8 cellular contexts compared by ENCODE assay signal in genomic region chr5:80481019-80481893, GRCh38. TPM values are rescaled to one million over a fixed set of nuclear protein-coding genes. Genes with fewer than 3 reads are reported as not detected.
DNase-seq lines count a peak whose midpoint lies in the region; ATAC-seq, FAIRE-seq and TF ChIP-seq lines count a peak whose summit lies in the region.

No MANE protein-coding gene starts in this region.

- DNase-seq in heart left ventricle, result no peak
- no peak for DNase-seq in cardiac septum (ENCODE audit: low spot score)
- DNase-seq in astrocyte (ENCODE audit: low read depth), result peak; percentile 34
- peak; percentile 60 for DNase-seq in kidney tubule cell (ENCODE audit: low spot score)
- peak; percentile 40 for DNase-seq in transverse colon

- in situ Hi-C loops in transverse colon (cut with MboI; ENCODE audit: low pct_ligation_motif_present in 1 of 4, low pct_unique_long_range_greater_than_20kb in 1 of 4, low sequenced_read_pairs in 3 of 4), result loop anchor here (10.0 to 25.0 kb wide), 2 partner anchors 181 to 194 kb away; partner anchors contain the start of genes DHFR (in 3 of the 4) and MSH3 (in 3 of the 4)

- no peaks in the 10 kb centered on the region for H3K27me3 Mint-ChIP-seq in astrocyte (ENCODE audit: low read depth, unreplicated experiment)
- H3K27me3 Mint-ChIP-seq in stimulated activated memory B cell treated with anti-CD40 and anti-IgM and Interleukin-4, amounts not matched to agents 10 μg/mL and 1 μg/mL and 100 μg/mL, for 72 hours, result peaks cover 15% of the 10 kb centered on the region

- H3K9me3 ChIP-seq in heart left ventricle (peaks cover 0 to 36% (median 13%) of the 10 kb centered on the region in 12 donors), OCI-LY3 (ENCODE audit: insufficient read depth, low read length) (no peaks in the 10 kb centered on the region), astrocyte (ENCODE audit: insufficient read depth, low read depth, low read length) (no peaks in the 10 kb centered on the region), transverse colon (peaks cover 2 to 7% of the 10 kb centered on the region in 2 donors)

- H3K4me1 ChIP-seq in heart left ventricle, result no peaks in the 10 kb centered on the region
- H3K4me1 ChIP-seq in OCI-LY3 (ENCODE audit: low read length), result no peaks in the 10 kb centered on the region
- no peaks in the 10 kb centered on the region for H3K4me1 ChIP-seq in astrocyte (ENCODE audit: insufficient read depth, low read length)
- no peaks in the 10 kb centered on the region for H3K4me1 ChIP-seq in transverse colon

- H3K36me3 ChIP-seq in heart left ventricle (peaks cover 0 to 38% (median 26%) of the 10 kb centered on the region in 9 donors), OCI-LY3 (replicated peaks; ENCODE audit: low read depth, low read length) (peaks cover 4% of the 10 kb centered on the region), astrocyte (ENCODE audit: insufficient read depth, low read length) (no peaks in the 10 kb centered on the region), transverse colon (peaks cover 0 to 15% (median 6%) of the 10 kb centered on the region in 4 donors)

- intact Hi-C loops in heart left ventricle (cut with DNase I), result loop anchor here in 5 of 10 donors (2.0 to 10.0 kb wide), 5 partner anchors 191 to 714 kb away; no protein-coding TSS in a partner anchor
- intact Hi-C loops in cardiac septum (cut with DNase I), result no loop called here
- intact Hi-C loops in transverse colon (cut with DNase I; ENCODE audit: low total_unique reads), result no loop called here

- peak; percentile 92 for FAIRE-seq in astrocyte (lab: Jason Lieb, UNC)

- H3K9me3 Mint-ChIP-seq in astrocyte (ENCODE audit: unreplicated experiment), result peaks cover 5% of the 10 kb centered on the region
- H3K9me3 Mint-ChIP-seq in stimulated activated memory B cell treated with anti-CD40 and anti-IgM and Interleukin-4, amounts not matched to agents 10 μg/mL and 1 μg/mL and 100 μg/mL, for 72 hours, result peaks cover 18% of the 10 kb centered on the region

- 90 to 100% (median 94%) methylated on average over 3 of the region's 3 CpGs for WGBS in heart left ventricle, 4 donors
- 93 to 100% methylated on average over 3 of the region's 3 CpGs for WGBS in transverse colon (ENCODE audit: low coverage in 1 of 2), 2 donors

- H3K9ac ChIP-seq in OCI-LY3 (ENCODE audit: low read length) (no peak overlapping the region), astrocyte (ENCODE audit: low read length) (no peak overlapping the region)

- H3K79me2 ChIP-seq in OCI-LY3 (ENCODE audit: low read length) (no peaks in the 10 kb centered on the region), astrocyte (ENCODE audit: insufficient read depth, low read length) (no peaks in the 10 kb centered on the region)

- no peaks in the 10 kb centered on the region for H3K4me1 Mint-ChIP-seq in astrocyte (ENCODE audit: low read depth, unreplicated experiment)
- no peaks in the 10 kb centered on the region for H3K4me1 Mint-ChIP-seq in stimulated activated memory B cell treated with anti-CD40 and anti-IgM and Interleukin-4, amounts not matched to agents 10 μg/mL and 1 μg/mL and 100 μg/mL, for 72 hours

- H2AFZ ChIP-seq in OCI-LY3 (ENCODE audit: low read depth, low read length), result no peak overlapping the region
- H2AFZ ChIP-seq in astrocyte (ENCODE audit: low read depth, low read length), result no peak overlapping the region

- H3K27me3 ChIP-seq in heart left ventricle (no peaks in the 10 kb centered on the region), OCI-LY3 (ENCODE audit: low read depth, low read length) (no peaks in the 10 kb centered on the region), astrocyte (ENCODE audit: insufficient read depth, low read length) (no peaks in the 10 kb centered on the region), transverse colon (no peaks in the 10 kb centered on the region)

- TF ChIP-seq POLR2A in heart left ventricle (IDR thresholded peaks at IDR 0.05) (no peak), transverse colon (IDR thresholded peaks at IDR 0.05) (no peak)

- H3K27ac Mint-ChIP-seq in astrocyte (ENCODE audit: unreplicated experiment), result peak overlapping the region; percentile 12
- no peak overlapping the region for H3K27ac Mint-ChIP-seq in stimulated activated memory B cell treated with anti-CD40 and anti-IgM and Interleukin-4, amounts not matched to agents 10 μg/mL and 1 μg/mL and 100 μg/mL, for 72 hours

- TF ChIP-seq CTCF in heart left ventricle (IDR thresholded peaks at IDR 0.05) (peak; percentile 35 to 65 (median 54)), OCI-LY3 (IDR thresholded peaks at IDR 0.05; ENCODE audit: low read depth, low read length) (peak; percentile 66), astrocyte (IDR thresholded peaks at IDR 0.05; ENCODE audit: insufficient read depth, low read depth, low read length) (peak; percentile 88), transverse colon (IDR thresholded peaks at IDR 0.05) (peak; percentile 57 to 71 (median 65))

- no peak overlapping the region for H3K4me3 Mint-ChIP-seq in astrocyte (ENCODE audit: unreplicated experiment)
- no peak overlapping the region for H3K4me3 Mint-ChIP-seq in stimulated activated memory B cell treated with anti-CD40 and anti-IgM and Interleukin-4, amounts not matched to agents 10 μg/mL and 1 μg/mL and 100 μg/mL, for 72 hours

- no peaks in the 10 kb centered on the region for H4K20me1 ChIP-seq in OCI-LY3 (ENCODE audit: insufficient read depth, low read length)
- no peaks in the 10 kb centered on the region for H4K20me1 ChIP-seq in astrocyte (ENCODE audit: insufficient read depth, low read length)

- TF ChIP-seq EP300 in transverse colon (IDR thresholded peaks at IDR 0.05; ENCODE audit: low read depth), result no peak

- H3K36me3 Mint-ChIP-seq in astrocyte (ENCODE audit: low read depth, unreplicated experiment), result peaks cover 15% of the 10 kb centered on the region
- H3K36me3 Mint-ChIP-seq in stimulated activated memory B cell treated with anti-CD40 and anti-IgM and Interleukin-4, amounts not matched to agents 10 μg/mL and 1 μg/mL and 100 μg/mL, for 72 hours, result peaks cover 17% of the 10 kb centered on the region

- ATAC-seq in heart left ventricle (peak in 3 of 4 donors; percentile 72 to 83 (median 81)), HG03135 (IDR thresholded peaks at IDR 0.05; ENCODE audit: unreplicated experiment) (peak; percentile 70)
- ATAC-seq in stimulated activated memory B cell treated with anti-CD40 and anti-IgM and Interleukin-4, amounts not matched to agents 10 μg/mL and 1 μg/mL and 100 μg/mL, for 72 hours, result no peak

- no peak overlapping the region for H3K27ac ChIP-seq in heart left ventricle
- H3K27ac ChIP-seq in OCI-LY3 (ENCODE audit: low read length), result no peak overlapping the region
- H3K27ac ChIP-seq in astrocyte (ENCODE audit: low read depth, low read length), result no peak overlapping the region
- no peak overlapping the region for H3K27ac ChIP-seq in transverse colon

- H3K4me3 ChIP-seq in heart left ventricle (no peak overlapping the region), OCI-LY3 (ENCODE audit: low read length) (no peak overlapping the region), astrocyte (ENCODE audit: insufficient read depth, low read depth, low read length) (no peak overlapping the region), transverse colon (no peak overlapping the region)

- H3K4me2 ChIP-seq in OCI-LY3 (ENCODE audit: low read length) (no peak overlapping the region), astrocyte (ENCODE audit: low read length) (no peak overlapping the region)

RNA-seq across cellular contexts. Expression of gene FAM151B, which starts 6.6 kb away (rescaled TPM):
- total RNA-seq in heart left ventricle (1 to 10 TPM; 1.2 to 2.3 (median 1.7) TPM), cardiac septum (2.1 TPM), astrocyte (2.9 and 4.4 TPM in 2 replicates), transverse colon (1 to 10 TPM in 3 of 4 donors, not detected in 1; 1.1 to 4.1 (median 3.8) TPM)
- polyA plus RNA-seq in heart left ventricle, result 1 to 10 TPM in 1 of 2 donors, under 1 TPM in 1; 0.27 to 1.1 TPM

Comparison
In these comparisons a context has a peak if more than half of its experiments do, and no peak if none do; other contexts are left out.
1. DNase-seq: peak in astrocyte (single experiment), kidney tubule cell (single experiment) and transverse colon (single experiment); none in heart left ventricle (0 of 5) and cardiac septum (single experiment).
2. Peak in every context shown above with its lines, with median percentiles within 50 percentile points of each other: CTCF ChIP-seq.